ENCODE assay signal across 29 cellular contexts in the genomic region with DNA sequence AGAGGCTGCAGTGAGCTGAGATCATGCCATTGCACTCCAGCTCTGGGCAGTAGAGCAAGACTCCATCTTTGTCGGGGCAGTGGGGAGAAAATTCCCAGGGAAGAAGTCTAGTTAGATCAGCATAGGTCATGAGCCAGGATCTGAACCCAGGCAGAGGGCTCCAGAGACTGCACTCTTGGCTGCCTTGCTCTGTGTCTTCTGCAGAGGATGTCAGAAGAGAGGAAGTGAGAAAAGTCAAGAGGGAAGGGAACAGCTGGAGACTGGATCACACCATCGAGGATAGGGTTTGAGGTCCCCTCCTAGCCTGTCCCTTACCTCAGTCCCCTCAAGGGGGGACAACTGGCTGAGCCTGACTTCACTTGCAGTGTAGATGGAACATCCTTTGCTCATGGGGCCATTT. TPM values are rescaled to one million over a fixed set of nuclear protein-coding genes. Genes with fewer than 3 reads are reported as not detected.
"Had no signal": no experiment of that assay in that cellular context is flagged by ENCODE, and none has a peak within 500 bp of the region (broad histone marks: within the 10 kb centered on the region; RNA-seq: fewer than 3 reads in every experiment).

No MANE protein-coding gene starts in this region.

- H3K36me3 ChIP-seq: MG63, WERI-Rb-1 had no signal

- H3K27ac ChIP-seq: KMS-11, WERI-Rb-1 had no signal

- H3K9me3 ChIP-seq: MG63 had no signal

- H3K27me3 ChIP-seq: MG63 had no signal

- FAIRE-seq: astrocyte, RCC 7860 had no signal

- H3K4me3 ChIP-seq: MG63 had no signal

- DNase-seq: activated CD4-positive, alpha-beta memory T cell treated with anti-CD3 and anti-CD28 coated beads, Interleukin-2, amount 10 ng/mL, durations not matched to agents 7 days and 5 days; activated CD4-positive, alpha-beta T cell treated with anti-CD3 and anti-CD28 coated beads for 36 hours; activated CD4-positive, alpha-beta T cell treated with anti-CD3 and anti-CD28 coated beads, Interleukin-2, amount 50 U/mL, for 1 hour; activated gamma-delta T cell; activated naive CD4-positive, alpha-beta T cell treated with anti-CD3 and anti-CD28 coated beads for 36 hours; activated T-cell treated with anti-CD3 and anti-CD28 coated beads for 4 hours; activated T-cell treated with anti-CD3 and anti-CD28 coated beads, Interleukin-2, amount 50 U/mL, for 48 hours; amygdala; MG63; NCI-H1092 treated with DMSO at 0.1 percent for 48 hours; NCI-H1417 treated with DMSO at 0.1 percent for 48 hours; NCI-H1694; NCI-H2029; NCI-H2107; NCI-H2171 treated with DMSO at 0.1 percent for 48 hours; NCI-H226; NCI-H526; NCI-H774; PC-3; SHP77 treated with DMSO at 0.1 percent for 48 hours; T-helper 17 cell; T-helper 9 cell; WERI-Rb-1 had no signal

- H3K4me2 ChIP-seq: KMS-11 had no signal

RNA-seq across cellular contexts. Expression of a gene that starts 5.8 kb away (rescaled TPM):
- total RNA-seq: activated CD4-positive, alpha-beta memory T cell treated with anti-CD3 and anti-CD28 coated beads, Interleukin-2, amount 10 ng/mL, durations not matched to agents 7 days and 5 days; activated CD4-positive, alpha-beta T cell treated with anti-CD3 and anti-CD28 coated beads for 36 hours; activated CD8-positive, alpha-beta memory T cell treated with anti-CD3 and anti-CD28 coated beads for 36 hours; activated naive CD4-positive, alpha-beta T cell treated with anti-CD3 and anti-CD28 coated beads for 36 hours; activated T-helper 17 cell treated with anti-CD3 and anti-CD28 coated beads, Interleukin-2, amount 50 U/mL, for 72 hours; astrocyte; PC-3; T-helper 17 cell had no signal

RNA-seq across cellular contexts. Expression of a gene that starts 9.4 kb away (rescaled TPM):
- total RNA-seq: activated CD4-positive, alpha-beta memory T cell treated with anti-CD3 and anti-CD28 coated beads, Interleukin-2, amount 10 ng/mL, durations not matched to agents 7 days and 5 days; activated CD4-positive, alpha-beta T cell treated with anti-CD3 and anti-CD28 coated beads for 36 hours; activated CD8-positive, alpha-beta memory T cell treated with anti-CD3 and anti-CD28 coated beads for 36 hours; activated naive CD4-positive, alpha-beta T cell treated with anti-CD3 and anti-CD28 coated beads for 36 hours; activated T-helper 17 cell treated with anti-CD3 and anti-CD28 coated beads, Interleukin-2, amount 50 U/mL, for 72 hours; NCI-H460; PC-3; T-helper 17 cell had no signal
